In the genomic region with DNA sequence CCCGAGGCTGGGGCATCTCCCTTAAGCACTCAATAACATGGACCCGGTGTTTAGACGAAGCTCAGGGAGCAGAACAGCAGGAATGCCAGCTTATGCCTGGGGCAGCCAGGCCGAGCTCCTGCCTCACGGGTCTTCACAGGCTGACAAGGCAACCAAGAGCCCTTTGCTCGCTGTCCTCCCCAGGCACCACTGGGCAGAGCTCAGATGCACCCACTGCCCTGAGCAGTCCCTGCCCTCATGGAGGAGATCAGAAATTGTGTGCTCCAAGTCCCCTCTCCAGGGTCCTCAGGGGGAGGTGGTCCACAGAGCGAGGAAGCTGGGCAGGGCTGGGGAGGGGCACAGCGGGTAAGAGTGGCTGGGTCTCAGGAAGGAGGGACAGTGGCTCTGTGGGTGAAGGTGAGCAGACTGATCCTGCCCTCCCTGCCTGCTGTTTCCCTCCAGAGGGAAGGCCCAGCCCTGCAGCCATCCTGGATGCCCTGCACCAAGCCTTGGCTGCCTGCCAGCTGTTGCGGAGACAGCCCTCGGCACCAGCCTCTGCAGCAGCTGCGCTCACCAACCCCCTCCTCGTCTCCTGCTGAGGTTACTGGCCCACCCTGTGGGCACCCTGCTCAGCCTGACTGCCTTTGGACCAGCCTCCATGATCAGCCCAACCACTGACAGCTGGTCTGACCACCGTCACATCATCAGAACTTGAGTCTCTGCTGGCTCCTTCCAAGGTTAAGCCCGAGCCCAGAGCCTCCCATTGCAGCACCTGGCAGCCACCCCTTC, we compare ENCODE assay signal across 10 cellular contexts. TPM values are rescaled to one million over a fixed set of nuclear protein-coding genes. Genes with fewer than 3 reads are reported as not detected.
DNase-seq lines count a peak whose midpoint lies in the region; ATAC-seq and TF ChIP-seq lines count a peak whose summit lies in the region.
"Had no signal": no experiment of that assay in that cellular context is flagged by ENCODE, and none has a peak within 500 bp of the region (broad histone marks: within the 10 kb centered on the region; RNA-seq: fewer than 3 reads in every experiment).

No MANE protein-coding gene starts in this region.

- no peak overlapping the region for H3K27ac Mint-ChIP-seq in natural killer cell treated with Interleukin-12 subunit alpha and Interleukin-12 subunit beta and Interleukin-15 and Interleukin-18, amount 100 ng/mL, for 72 hours
- no peak overlapping the region for H3K27ac Mint-ChIP-seq in natural killer cell

- H3K9me3 Mint-ChIP-seq in natural killer cell treated with Interleukin-12 subunit alpha and Interleukin-12 subunit beta and Interleukin-15 and Interleukin-18, amount 100 ng/mL, for 72 hours = no peaks in the 10 kb centered on the region
- no peaks in the 10 kb centered on the region for H3K9me3 Mint-ChIP-seq in natural killer cell

- TF ChIP-seq CTCF in natural killer cell (IDR thresholded peaks at IDR 0.05) = no peak

- H3K4me1 Mint-ChIP-seq in natural killer cell treated with Interleukin-12 subunit alpha and Interleukin-12 subunit beta and Interleukin-15 and Interleukin-18, amount 100 ng/mL, for 72 hours (ENCODE audit: low read depth in 2 of 2) = no peaks in the 10 kb centered on the region
- H3K4me1 Mint-ChIP-seq in natural killer cell = peaks cover 0 to 8% of the 10 kb centered on the region in 2 donors

- H3K36me3 Mint-ChIP-seq in natural killer cell treated with Interleukin-12 subunit alpha and Interleukin-12 subunit beta and Interleukin-15 and Interleukin-18, amount 100 ng/mL, for 72 hours = no peaks in the 10 kb centered on the region
- H3K36me3 Mint-ChIP-seq in natural killer cell = no peaks in the 10 kb centered on the region

- peaks cover 9 to 13% of the 10 kb centered on the region in 2 donors for H3K27me3 Mint-ChIP-seq in natural killer cell treated with Interleukin-12 subunit alpha and Interleukin-12 subunit beta and Interleukin-15 and Interleukin-18, amount 100 ng/mL, for 72 hours
- peaks cover 12 to 13% of the 10 kb centered on the region in 2 donors for H3K27me3 Mint-ChIP-seq in natural killer cell (ENCODE audit: low read depth in 2 of 2)

- H3K4me3 Mint-ChIP-seq in natural killer cell treated with Interleukin-12 subunit alpha and Interleukin-12 subunit beta and Interleukin-15 and Interleukin-18, amount 100 ng/mL, for 72 hours = no peak overlapping the region
- no peak overlapping the region for H3K4me3 Mint-ChIP-seq in natural killer cell

- DNase-seq in natural killer cell treated with Interleukin-12 subunit alpha and Interleukin-12 subunit beta and Interleukin-15 and Interleukin-18, amount 100 ng/mL, for 72 hours (ENCODE audit: low spot score) = no peak
- DNase-seq in natural killer cell = no peak
- DNase-seq in NCI-H524 treated with DMSO at 0.1 percent for 48 hours (lab: John Stamatoyannopoulos, UW) = peak; percentile 58
- peak; percentile 78 for DNase-seq in left ventricle myocardium superior
- no peak for DNase-seq in activated naive CD4-positive, alpha-beta T cell treated with Interleukin-2 at 50 U/mL for 16 hours

- peak; percentile 23 to 43 for ATAC-seq in natural killer cell treated with Interleukin-12 subunit alpha and Interleukin-12 subunit beta and Interleukin-15 and Interleukin-18, amount 100 ng/mL, for 72 hours
- ATAC-seq in natural killer cell = no peak
- ATAC-seq in left ventricle myocardium superior = peak; percentile 66
- ATAC-seq in GM18498 (IDR thresholded peaks at IDR 0.05; ENCODE audit: unreplicated experiment) = no peak
- no peak for ATAC-seq in HG03280 (IDR thresholded peaks at IDR 0.05; ENCODE audit: unreplicated experiment)
- no peak for ATAC-seq in GM18517 (IDR thresholded peaks at IDR 0.05; ENCODE audit: unreplicated experiment)

- intact Hi-C loops in natural killer cell (cut with micrococcal nuclease) (no loop called here), left ventricle myocardium superior (cut with micrococcal nuclease) (no loop called here)

RNA-seq across cellular contexts. Expression of a gene that starts 21.1 kb away (rescaled TPM):
- total RNA-seq in natural killer cell treated with Interleukin-12 subunit alpha and Interleukin-12 subunit beta and Interleukin-15 and Interleukin-18, amount 100 ng/mL, for 72 hours = under 1 TPM in 1 of 2 donors, not detected in 1; 0.45 TPM
- total RNA-seq in natural killer cell (1 to 10 TPM in 2 of 3 donors, under 1 TPM in 1; 0.86 to 8.6 (median 3.8) TPM), left ventricle myocardium superior (not detected)
- total RNA-seq: epithelial cell of proximal tubule, pulmonary artery endothelial cell had no signal

RNA-seq across cellular contexts. Expression of a gene that starts 38.4 kb away (rescaled TPM):
- under 1 TPM in 1 of 2 donors, not detected in 1; 0.21 TPM for total RNA-seq in natural killer cell treated with Interleukin-12 subunit alpha and Interleukin-12 subunit beta and Interleukin-15 and Interleukin-18, amount 100 ng/mL, for 72 hours
- total RNA-seq in natural killer cell (under 1 TPM in 2 of 3 donors, not detected in 1; 0.28 to 0.70 TPM), left ventricle myocardium superior (3.0 TPM)
- total RNA-seq: epithelial cell of proximal tubule had no signal

RNA-seq across cellular contexts. Expression of a gene that starts 45.6 kb away (rescaled TPM):
- total RNA-seq in natural killer cell treated with Interleukin-12 subunit alpha and Interleukin-12 subunit beta and Interleukin-15 and Interleukin-18, amount 100 ng/mL, for 72 hours = under 1 TPM in 1 of 2 donors, not detected in 1; 0.50 TPM
- total RNA-seq in natural killer cell (under 1 TPM; 0.26 to 0.43 (median 0.41) TPM), left ventricle myocardium superior (0.27 TPM)
- total RNA-seq: epithelial cell of proximal tubule had no signal

Comparison
In these comparisons a context has a peak if more than half of its experiments do, and no peak if none do; other contexts are left out.
1. ATAC-seq: peak in natural killer cell treated with Interleukin-12 subunit alpha and Interleukin-12 subunit beta and Interleukin-15 and Interleukin-18, amount 100 ng/mL, for 72 hours (2 of 2) and left ventricle myocardium superior (single experiment); none in natural killer cell (0 of 3), GM18498 (single experiment), HG03280 (single experiment) and GM18517 (single experiment).
2. DNase-seq: peak in NCI-H524 treated with DMSO at 0.1 percent for 48 hours (single experiment) and left ventricle myocardium superior (single experiment); none in natural killer cell treated with Interleukin-12 subunit alpha and Interleukin-12 subunit beta and Interleukin-15 and Interleukin-18, amount 100 ng/mL, for 72 hours (single experiment), natural killer cell (single experiment) and activated naive CD4-positive, alpha-beta T cell treated with Interleukin-2 at 50 U/mL for 16 hours (single experiment).